8 cellular contexts compared by ENCODE assay signal in the genomic region with DNA sequence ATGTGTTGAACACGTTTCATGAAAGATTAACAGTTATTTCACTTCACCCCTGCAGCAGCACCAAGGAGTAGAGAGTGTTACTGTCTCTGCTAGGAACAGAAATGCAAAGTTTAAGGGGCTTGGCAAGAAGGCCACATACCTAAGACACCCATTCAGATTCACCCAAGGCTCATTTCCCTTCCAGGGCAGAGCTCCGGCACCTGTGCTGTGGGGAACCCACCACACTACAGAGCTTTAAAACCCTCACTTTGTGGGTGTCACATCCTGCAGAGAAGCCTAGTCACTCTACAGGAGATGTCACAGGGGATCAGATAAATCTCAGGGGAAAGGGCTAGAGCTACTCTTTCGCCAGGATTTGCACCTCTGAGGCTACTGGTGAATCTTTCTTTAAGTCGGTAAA.
A peak's percentile ranks its signal among the peaks of the same experiment; 100 is the strongest.
DNase-seq lines count a peak whose midpoint lies in the region; ATAC-seq and TF ChIP-seq lines count a peak whose summit lies in the region.

No MANE protein-coding gene starts in this region.

- H3K27me3 Mint-ChIP-seq in activated T-helper 1 cell treated with anti-CD3 and anti-CD28 coated beads, Interleukin-12 subunit alpha, Interleukin-12 subunit beta, Interleukin-2, Interleukin-4 antibody, amounts not matched to agents 30 ng/mL and 10 ng/mL and 1 ng/mL, durations not matched to agents 14 hours and 24 hours and 36 hours (ENCODE audit: insufficient read depth), result no peaks in the 10 kb centered on the region

- DNase-seq in activated CD8-positive, alpha-beta memory T cell treated with anti-CD3 and anti-CD28 coated beads, Interleukin-2, amount 50 U/mL, for 1 hour (ENCODE audit: extremely low read depth), result peak; percentile 22
- no peak for DNase-seq in activated CD8-positive, alpha-beta memory T cell treated with anti-CD3 and anti-CD28 coated beads for 24 hours
- peak; percentile 52 for DNase-seq in activated T-helper 1 cell treated with anti-CD3 and anti-CD28 coated beads, Interleukin-12 subunit alpha, Interleukin-12 subunit beta, Interleukin-2, Interleukin-4 antibody, amounts not matched to agents 30 ng/mL and 10 ng/mL and 1 ng/mL, durations not matched to agents 14 hours and 24 hours and 36 hours (ENCODE audit: low spot score)
- peak; percentile 20 for DNase-seq in stimulated activated CD8-positive, alpha-beta memory T cell treated with anti-CD3 and anti-CD28 coated beads, Interleukin-4, amount 100 ng/mL, for 24 hours (ENCODE audit: low read depth)
- no peak for DNase-seq in 8988T
- no peak for DNase-seq in MV-4-11 (lab: John Stamatoyannopoulos, UW)
- DNase-seq in omental fat pad (ENCODE audit: low spot score), result no peak

- H3K4me1 Mint-ChIP-seq in activated T-helper 1 cell treated with anti-CD3 and anti-CD28 coated beads, Interleukin-12 subunit alpha, Interleukin-12 subunit beta, Interleukin-2, Interleukin-4 antibody, amounts not matched to agents 30 ng/mL and 10 ng/mL and 1 ng/mL, durations not matched to agents 14 hours and 24 hours and 36 hours (ENCODE audit: low read depth), result peaks cover 39% of the 10 kb centered on the region

- H3K27ac Mint-ChIP-seq in activated T-helper 1 cell treated with anti-CD3 and anti-CD28 coated beads, Interleukin-12 subunit alpha, Interleukin-12 subunit beta, Interleukin-2, Interleukin-4 antibody, amounts not matched to agents 30 ng/mL and 10 ng/mL and 1 ng/mL, durations not matched to agents 14 hours and 24 hours and 36 hours, result peak overlapping the region; percentile 56

- H3K4me3 Mint-ChIP-seq in activated T-helper 1 cell treated with anti-CD3 and anti-CD28 coated beads, Interleukin-12 subunit alpha, Interleukin-12 subunit beta, Interleukin-2, Interleukin-4 antibody, amounts not matched to agents 30 ng/mL and 10 ng/mL and 1 ng/mL, durations not matched to agents 14 hours and 24 hours and 36 hours, result no peak overlapping the region

- ATAC-seq in HG03135 (IDR thresholded peaks at IDR 0.05; ENCODE audit: unreplicated experiment) (peak; percentile 86), omental fat pad (ENCODE audit: low FRiP score) (no peak)

- no peaks in the 10 kb centered on the region for H3K9me3 Mint-ChIP-seq in activated T-helper 1 cell treated with anti-CD3 and anti-CD28 coated beads, Interleukin-12 subunit alpha, Interleukin-12 subunit beta, Interleukin-2, Interleukin-4 antibody, amounts not matched to agents 30 ng/mL and 10 ng/mL and 1 ng/mL, durations not matched to agents 14 hours and 24 hours and 36 hours

- peaks cover 3% of the 10 kb centered on the region for H3K36me3 Mint-ChIP-seq in activated T-helper 1 cell treated with anti-CD3 and anti-CD28 coated beads, Interleukin-12 subunit alpha, Interleukin-12 subunit beta, Interleukin-2, Interleukin-4 antibody, amounts not matched to agents 30 ng/mL and 10 ng/mL and 1 ng/mL, durations not matched to agents 14 hours and 24 hours and 36 hours (ENCODE audit: low read depth)

- intact Hi-C loops in activated T-helper 1 cell treated with anti-CD3 and anti-CD28 coated beads, Interleukin-12 subunit alpha, Interleukin-12 subunit beta, Interleukin-2, Interleukin-4 antibody, amounts not matched to agents 30 ng/mL and 10 ng/mL and 1 ng/mL, durations not matched to agents 14 hours and 24 hours and 36 hours (cut with micrococcal nuclease), result no loop called here

- no peak for TF ChIP-seq CTCF in omental fat pad (IDR thresholded peaks at IDR 0.05)

Comparison
In these comparisons a context has a peak if more than half of its experiments do, and no peak if none do; other contexts are left out.
1. DNase-seq: peak in activated CD8-positive, alpha-beta memory T cell treated with anti-CD3 and anti-CD28 coated beads, Interleukin-2, amount 50 U/mL, for 1 hour (single experiment), activated T-helper 1 cell treated with anti-CD3 and anti-CD28 coated beads, Interleukin-12 subunit alpha, Interleukin-12 subunit beta, Interleukin-2, Interleukin-4 antibody, amounts not matched to agents 30 ng/mL and 10 ng/mL and 1 ng/mL, durations not matched to agents 14 hours and 24 hours and 36 hours (single experiment) and stimulated activated CD8-positive, alpha-beta memory T cell treated with anti-CD3 and anti-CD28 coated beads, Interleukin-4, amount 100 ng/mL, for 24 hours (single experiment); none in activated CD8-positive, alpha-beta memory T cell treated with anti-CD3 and anti-CD28 coated beads for 24 hours (single experiment), 8988T (single experiment), MV-4-11 (single experiment) and omental fat pad (single experiment).